Comparison of ENCODE assay signal across 8 cellular contexts in the genomic region with DNA sequence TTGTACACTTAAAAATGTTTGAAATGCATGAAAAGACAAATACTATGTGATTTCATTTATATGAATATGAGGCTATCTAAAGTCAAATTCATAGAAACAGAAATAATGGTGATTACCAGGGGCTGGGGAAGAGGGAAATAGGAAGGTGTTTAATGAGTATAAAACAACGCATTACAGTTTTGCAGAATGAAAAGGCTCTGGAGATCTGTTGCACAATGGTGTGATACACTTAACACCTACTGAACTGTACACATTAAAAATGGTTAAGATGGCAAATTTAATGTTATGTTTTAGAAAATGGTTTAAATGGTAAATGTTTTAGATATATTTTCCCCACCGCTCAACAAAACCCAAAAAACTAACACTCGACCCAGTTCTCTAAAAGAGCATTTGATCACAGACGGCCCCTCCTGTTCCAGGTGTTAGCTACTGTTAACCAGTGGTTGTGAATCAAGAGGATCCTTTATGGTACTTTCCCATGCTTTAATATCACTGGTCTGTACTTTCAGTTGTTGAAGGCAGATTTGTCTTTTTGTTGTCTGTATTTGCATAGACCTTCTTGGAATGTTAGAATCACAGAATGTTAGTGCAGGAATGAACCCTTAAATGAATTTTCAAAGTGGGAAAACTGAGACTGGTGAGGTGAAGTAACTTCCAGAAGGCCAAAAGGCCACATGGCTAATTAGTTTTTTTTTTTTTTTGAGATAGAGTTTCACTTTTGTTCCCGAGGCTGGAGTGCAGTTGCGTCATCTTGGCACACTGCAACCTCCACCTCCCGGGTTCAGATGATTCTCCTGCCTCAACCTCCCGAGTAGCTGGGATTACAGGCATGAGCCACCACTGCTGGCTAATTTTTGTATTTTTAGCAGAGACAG. TPM values are rescaled to one million over a fixed set of nuclear protein-coding genes. Genes with fewer than 3 reads are reported as not detected.
A peak's percentile ranks its signal among the peaks of the same experiment; 100 is the strongest.
DNase-seq lines count a peak whose midpoint lies in the region; ATAC-seq and TF ChIP-seq lines count a peak whose summit lies in the region.

No MANE protein-coding gene starts in this region.

- no peaks in the 10 kb centered on the region for H3K27me3 Mint-ChIP-seq in CD4-positive, alpha-beta memory T cell
- H3K27me3 Mint-ChIP-seq in HFFc6 (ENCODE audit: insufficient read depth) = no peaks in the 10 kb centered on the region

- WGBS in adrenal gland, 4 donors = 34 to 39% (median 36%) methylated on average over 8 of the region's 8 CpGs

- intact Hi-C loops in CD4-positive, alpha-beta memory T cell (cut with micrococcal nuclease) = loop anchor here (1.0 kb wide), 1 partner anchor 10 kb away; a partner anchor contains a TSS
- intact Hi-C loops in adrenal gland (cut with DNase I) = no loop called here

- CTCF ChIA-PET in CD4-positive, alpha-beta memory T cell (lab: Charles Lee; ENCODE audit: partially characterized antibody) = interaction anchor here (1.0 to 1.4 kb wide), 2 partner anchors 9 to 52 kb away, joined by 3 to 4 read pairs; no protein-coding TSS in a partner anchor

- peaks cover 43 to 74% (median 59%) of the 10 kb centered on the region in 4 donors for H3K4me1 Mint-ChIP-seq in CD4-positive, alpha-beta memory T cell
- peaks cover 36% of the 10 kb centered on the region for H3K4me1 Mint-ChIP-seq in HFFc6 (ENCODE audit: low read depth)

- no peaks in the 10 kb centered on the region for H3K36me3 ChIP-seq in CD4-positive, alpha-beta memory T cell (ENCODE audit: insufficient read depth, low read length)
- peaks cover 0 to 14% of the 10 kb centered on the region in 2 donors for H3K36me3 ChIP-seq in adrenal gland (replicated peaks in 1 of 2)

- TF ChIP-seq CTCF in HFFc6 (IDR thresholded peaks at IDR 0.05) (no peak), adrenal gland (IDR thresholded peaks at IDR 0.05) (no peak)

- H3K4me3 ChIP-seq in CD4-positive, alpha-beta memory T cell (ENCODE audit: low read length in 2 of 2) = peak overlapping the region in 1 of 2 donors; percentile 5
- peak overlapping the region in 1 of 4 donors; percentile 35 for H3K4me3 ChIP-seq in adrenal gland

- peak overlapping the region; percentile 14 to 90 (median 64) for H3K4me3 Mint-ChIP-seq in CD4-positive, alpha-beta memory T cell
- H3K4me3 Mint-ChIP-seq in HFFc6 = peak overlapping the region; percentile 27; the same call in 1 of the 2 replicates

- no peaks in the 10 kb centered on the region for H3K27me3 ChIP-seq in CD4-positive, alpha-beta memory T cell (ENCODE audit: insufficient read depth, low read length)
- H3K27me3 ChIP-seq in adrenal gland = no peaks in the 10 kb centered on the region

- ATAC-seq in GM19455 (IDR thresholded peaks at IDR 0.05; ENCODE audit: unreplicated experiment) (no peak), HG03135 (IDR thresholded peaks at IDR 0.05; ENCODE audit: unreplicated experiment) (no peak)

- peaks cover 66% of the 10 kb centered on the region for H3K4me1 ChIP-seq in CD4-positive, alpha-beta memory T cell (ENCODE audit: insufficient read depth, low read length)
- H3K4me1 ChIP-seq in adrenal gland (replicated peaks in 1 of 2) = peaks cover 19 to 50% of the 10 kb centered on the region in 2 donors

- peaks cover 0 to 21% of the 10 kb centered on the region in 2 donors for H3K36me3 Mint-ChIP-seq in CD4-positive, alpha-beta memory T cell
- H3K36me3 Mint-ChIP-seq in HFFc6 (ENCODE audit: low read depth) = peaks cover 4% of the 10 kb centered on the region; the same call in 1 of the 2 replicates

- H3K27ac ChIP-seq in CD4-positive, alpha-beta memory T cell (ENCODE audit: low read depth, low read length) = peak overlapping the region; percentile 11
- peak overlapping the region in 3 of 5 donors; percentile 43 to 73 (median 55) for H3K27ac ChIP-seq in adrenal gland

- no peaks in the 10 kb centered on the region for H3K9me3 Mint-ChIP-seq in CD4-positive, alpha-beta memory T cell
- no peaks in the 10 kb centered on the region for H3K9me3 Mint-ChIP-seq in HFFc6

- no peaks in the 10 kb centered on the region for H3K9me3 ChIP-seq in CD4-positive, alpha-beta memory T cell (ENCODE audit: control insufficient read depth in 1 of 2, low read length in 2 of 2)
- H3K9me3 ChIP-seq in adrenal gland (replicated peaks in 1 of 3) = no peaks in the 10 kb centered on the region

- POLR2A ChIA-PET in CD4-positive, alpha-beta memory T cell (lab: Charles Lee; ENCODE audit: partially characterized antibody) = interaction anchor here (1.8 kb wide), 1 partner anchor 10 kb away, joined by 7 read pairs; a partner anchor contains a TSS

- TF ChIP-seq POLR2A in adrenal gland (IDR thresholded peaks at IDR 0.05) = no peak

- peak overlapping the region; percentile 10 to 69 (median 48) for H3K27ac Mint-ChIP-seq in CD4-positive, alpha-beta memory T cell
- H3K27ac Mint-ChIP-seq in HFFc6 = peak overlapping the region; percentile 30; the same call in 1 of the 2 replicates

- peak in 3 of 5 donors; percentile 16 to 36 (median 19) for DNase-seq in CD4-positive, alpha-beta memory T cell
- DNase-seq in HFFc6 (no peak), adrenal gland (peak; percentile 51 to 81 (median 71)), lung microvascular endothelial cell (ENCODE audit: low read depth in 2 of 2) (peak; percentile 53 to 60), NCI-H187 treated with DMSO at 0.1 percent for 48 hours (lab: John Stamatoyannopoulos, UW) (no peak), NK-92 (lab: John Stamatoyannopoulos, UW; ENCODE audit: unreplicated experiment) (no peak)

RNA-seq across cellular contexts. Expression of a gene that starts 10.2 kb away (rescaled TPM):
- 10 to 100 TPM; 67.8 to 77.2 TPM for total RNA-seq in CD4-positive, alpha-beta memory T cell
- polyA plus RNA-seq in CD4-positive, alpha-beta memory T cell = 100 to 1,000 TPM; 106 to 108 TPM
- total RNA-seq in HFFc6 (2021; fragmentation: NEBNext Ultra II Directional; extraction: Animal tissue kit (Norgen Biotek cat#: 25700)) = 100 to 1,000 TPM; 133 to 144 (median 136) TPM
- total RNA-seq in adrenal gland (100 to 1,000 TPM in 7 of 8 donors, 10 to 100 TPM in 1; 96.3 to 258 (median 155) TPM), lung microvascular endothelial cell (39.2 and 47.0 TPM in 2 replicates)
- 100 to 1,000 TPM in 1 of 3 donors, 10 to 100 TPM in 2; 31.8 to 369 (median 36.5) TPM for polyA plus RNA-seq in adrenal gland

Comparison
In these comparisons a context has a peak if more than half of its experiments do, and no peak if none do; other contexts are left out.
1. DNase-seq: peak in CD4-positive, alpha-beta memory T cell (3 of 5), adrenal gland (7 of 7) and lung microvascular endothelial cell (2 of 2); none in HFFc6 (single experiment), NCI-H187 treated with DMSO at 0.1 percent for 48 hours (single experiment) and NK-92 (single experiment).